ENCODE assay signal across 28 cellular contexts in genomic region chr2:55334728-55335127, GRCh38.
"Had no signal": no experiment of that assay in that cellular context is flagged by ENCODE, and none has a peak within 500 bp of the region (broad histone marks: within the 10 kb centered on the region; RNA-seq: fewer than 3 reads in every experiment).

No MANE protein-coding gene starts in this region.

- FAIRE-seq: endometrium, keratinocyte, urothelium cell line had no signal

- H3K27ac ChIP-seq: coronary artery, esophagus squamous epithelium, ovary, stomach, testis, tibial artery, upper lobe of left lung had no signal

- DNase-seq: central memory CD4-positive, alpha-beta T cell; dermis blood vessel endothelial cell; effector memory CD4-positive, alpha-beta T cell; erythroblast; esophagus squamous epithelium; foreskin melanocyte; head of caudate nucleus; mammary epithelial cell; mesendoderm; midbrain; naive thymus-derived CD4-positive, alpha-beta T cell; nucleus accumbens; ovary; posterior cingulate gyrus; stimulated activated CD4-positive, alpha-beta T cell treated with anti-CD3 and anti-CD28 coated beads, Interleukin-2, amount 100 ng/mL, for 24 hours; stimulated activated CD4-positive, alpha-beta T cell treated with anti-CD3 and anti-CD28 coated beads, Interleukin-4, amount 100 ng/mL, for 24 hours; stimulated activated naive CD4-positive, alpha-beta T cell treated with Interleukin-2 at 50 U/mL for 16 hours; stomach; testis; tibial artery; upper lobe of left lung had no signal

- H3K4me3 ChIP-seq: coronary artery, esophagus squamous epithelium, ovary, stomach, testis, tibial artery, upper lobe of left lung had no signal

- H3K9me3 ChIP-seq: esophagus squamous epithelium, ovary, stomach, testis, tibial artery, upper lobe of left lung had no signal

- H3K27me3 ChIP-seq: esophagus squamous epithelium, ovary, stomach, testis, tibial artery, upper lobe of left lung had no signal

- H3K36me3 ChIP-seq: ovary had no signal

- H3K4me1 ChIP-seq: esophagus squamous epithelium, stomach, testis, upper lobe of left lung had no signal

- ATAC-seq: left lobe of liver; naive thymus-derived CD4-positive, alpha-beta T cell; sciatic nerve; stimulated activated effector memory CD8-positive, alpha-beta T cell treated with anti-CD3 and anti-CD28 coated beads, Interleukin-12 subunit alpha, Interleukin-12 subunit beta, amount 100 ng/mL, for 72 hours had no signal
